ENCODE assay signal across 16 cellular contexts in genomic region chr1:20587639-20588017, GRCh38. TPM values are rescaled to one million over a fixed set of nuclear protein-coding genes. Genes with fewer than 3 reads are reported as not detected.
A peak's percentile ranks its signal among the peaks of the same experiment; 100 is the strongest.
DNase-seq lines count a peak whose midpoint lies in the region; ATAC-seq, FAIRE-seq and TF ChIP-seq lines count a peak whose summit lies in the region.
"Had no signal": no experiment of that assay in that cellular context is flagged by ENCODE, and none has a peak within 500 bp of the region (broad histone marks: within the 10 kb centered on the region; RNA-seq: fewer than 3 reads in every experiment).

No MANE protein-coding gene starts in this region.

- no peak for DNase-seq in H54 (ENCODE audit: insufficient read length, low spot score)
- peak; percentile 72 for DNase-seq in RPMI7951 (ENCODE audit: low read depth)
- peak; percentile 38 for DNase-seq in fibroblast of villous mesenchyme (ENCODE audit: low read depth)
- DNase-seq in psoas muscle, result no peak
- no peak for DNase-seq in NCI-H82 (lab: John Stamatoyannopoulos, UW)
- no peak for DNase-seq in NCI-H1092 (lab: John Stamatoyannopoulos, UW)
- DNase-seq in mesothelial cell of epicardium (ENCODE audit: low spot score in 2 of 2, unreplicated experiment in 2 of 2), result no peak
- DNase-seq: activated T-cell treated with anti-CD3 and anti-CD28 coated beads, Interleukin-2, amount 50 U/mL, for 72 hours; CD4-positive, CD25-positive, alpha-beta regulatory T cell; head of caudate nucleus; NCI-H1048; NCI-H2227 treated with DMSO at 0.1 percent for 48 hours; nephron progenitor cell had no signal

- H3K4me3 Mint-ChIP-seq in mesothelial cell of epicardium, result no peak overlapping the region
- H3K4me3 Mint-ChIP-seq: activated T-cell treated with anti-CD3 and anti-CD28 coated beads, Interleukin-2, amount 50 U/mL, for 72 hours; CD4-positive, CD25-positive, alpha-beta regulatory T cell; nephron progenitor cell had no signal

- H3K27me3 ChIP-seq in psoas muscle (ENCODE audit: insufficient read depth in 3 of 3, low read length in 2 of 3), result peaks cover 0 to 36% (median 5%) of the 10 kb centered on the region in 3 donors

- H3K27ac Mint-ChIP-seq in mesothelial cell of epicardium, result no peak overlapping the region
- H3K27ac Mint-ChIP-seq: activated T-cell treated with anti-CD3 and anti-CD28 coated beads, Interleukin-2, amount 50 U/mL, for 72 hours; CD4-positive, CD25-positive, alpha-beta regulatory T cell; nephron progenitor cell had no signal

- no peaks in the 10 kb centered on the region for H3K9me3 ChIP-seq in psoas muscle

- FAIRE-seq in H54 (lab: Jason Lieb, UNC), result peak; percentile 85

- H3K36me3 ChIP-seq in psoas muscle (ENCODE audit: insufficient read depth in 1 of 2, low read depth in 1 of 2), result no peaks in the 10 kb centered on the region

- TF ChIP-seq CTCF in fibroblast of villous mesenchyme (IDR thresholded peaks at IDR 0.05; ENCODE audit: insufficient read depth, low read depth, low read length) (no peak), psoas muscle (IDR thresholded peaks at IDR 0.05) (no peak), mesothelial cell of epicardium (IDR thresholded peaks at IDR 0.05; ENCODE audit: unreplicated experiment) (no peak)

- ATAC-seq in psoas muscle (peak in 3 of 4 donors; percentile 41 to 55 (median 46)), HG03139 (IDR thresholded peaks at IDR 0.05; ENCODE audit: unreplicated experiment) (no peak)
- ATAC-seq: activated T-cell treated with anti-CD3 and anti-CD28 coated beads, Interleukin-2, amount 50 U/mL, for 72 hours; left lobe of liver had no signal

- peaks cover 31% of the 10 kb centered on the region for H3K27me3 Mint-ChIP-seq in mesothelial cell of epicardium (ENCODE audit: low read depth)

- H3K27ac ChIP-seq in psoas muscle, result no peak overlapping the region

- H3K36me3 Mint-ChIP-seq in mesothelial cell of epicardium, result no peaks in the 10 kb centered on the region
- H3K36me3 Mint-ChIP-seq: CD4-positive, CD25-positive, alpha-beta regulatory T cell had no signal

- TF ChIP-seq POLR2A in H54 (IDR thresholded peaks at IDR 0.05; ENCODE audit: low read depth, low read length), result no peak

- H3K4me3 ChIP-seq in fibroblast of villous mesenchyme (ENCODE audit: low read depth, low read length) (no peak overlapping the region), psoas muscle (no peak overlapping the region)

- peaks cover 22% of the 10 kb centered on the region for H3K4me1 Mint-ChIP-seq in mesothelial cell of epicardium

- H3K9me3 Mint-ChIP-seq in mesothelial cell of epicardium, result no peaks in the 10 kb centered on the region
- H3K9me3 Mint-ChIP-seq: activated T-cell treated with anti-CD3 and anti-CD28 coated beads, Interleukin-2, amount 50 U/mL, for 72 hours; nephron progenitor cell had no signal

- intact Hi-C loops in psoas muscle (cut with DNase I), result no loop called here

- H3K4me1 ChIP-seq in psoas muscle, result no peaks in the 10 kb centered on the region

- 34 to 46% (median 45%) methylated on average over 2 of the region's 2 CpGs for WGBS in psoas muscle, 3 donors

RNA-seq across cellular contexts. Expression of gene CDA, which starts 1.3 kb away (rescaled TPM):
- 23.9 and 24.9 TPM in 2 replicates for total RNA-seq in RPMI7951 (2014; rRNA removed; shearing (Covaris generic))
- total RNA-seq in fibroblast of villous mesenchyme (1.9 and 3.0 TPM in 2 replicates), psoas muscle (1 to 10 TPM; 1.0 to 2.0 (median 1.8) TPM), mesothelial cell of epicardium (0.64 to 1.5 TPM (median 0.94 TPM) in 3 replicates)
- polyA plus RNA-seq in psoas muscle, result 1 to 10 TPM; 1.2 to 2.5 (median 1.2) TPM
- total RNA-seq: activated T-cell treated with anti-CD3 and anti-CD28 coated beads, Interleukin-2, amount 50 U/mL, for 72 hours; CD4-positive, CD25-positive, alpha-beta regulatory T cell; T-helper 2 cell treated with Interferon-gamma antibody and Interleukin-4, amounts not matched to agents 100 ng/mL and 5 ng/mL, for 36 hours had no signal

RNA-seq across cellular contexts. Expression of gene FAM43B, which starts 35.3 kb away (rescaled TPM):
- total RNA-seq in RPMI7951 (2014; rRNA removed; shearing (Covaris generic)), result 0.10 TPM in 1 of 2 replicates, not detected in the other
- total RNA-seq in fibroblast of villous mesenchyme, result under 0.01 TPM in 1 of 2 replicates, not detected in the other
- total RNA-seq in psoas muscle, result 1 to 10 TPM in 1 of 4 donors, under 1 TPM in 3; 0.25 to 1.2 (median 0.56) TPM
- under 1 TPM; 0.05 to 0.74 (median 0.08) TPM for polyA plus RNA-seq in psoas muscle
- total RNA-seq in mesothelial cell of epicardium, result 0.59 to 0.78 TPM (median 0.74 TPM) in 3 replicates
- total RNA-seq: activated T-cell treated with anti-CD3 and anti-CD28 coated beads, Interleukin-2, amount 50 U/mL, for 72 hours; CD4-positive, CD25-positive, alpha-beta regulatory T cell; T-helper 2 cell treated with Interferon-gamma antibody and Interleukin-4, amounts not matched to agents 100 ng/mL and 5 ng/mL, for 36 hours had no signal
- polyA plus RNA-seq: CD4-positive, CD25-positive, alpha-beta regulatory T cell had no signal

RNA-seq across cellular contexts. Expression of gene PINK1, which starts 45.6 kb away (rescaled TPM):
- total RNA-seq in RPMI7951 (2014; rRNA removed; shearing (Covaris generic)), result 52.0 and 57.2 TPM in 2 replicates
- total RNA-seq in fibroblast of villous mesenchyme (61.3 and 64.4 TPM in 2 replicates), psoas muscle (100 to 1,000 TPM; 219 to 416 (median 390) TPM), mesothelial cell of epicardium (37.7 to 41.3 TPM (median 38.1 TPM) in 3 replicates)
- polyA plus RNA-seq in psoas muscle, result 100 to 1,000 TPM; 218 to 506 (median 276) TPM

Comparison
In these comparisons a context has a peak if more than half of its experiments do, and no peak if none do; other contexts are left out.
1. DNase-seq: peak in RPMI7951 (single experiment) and fibroblast of villous mesenchyme (single experiment); none in H54 (single experiment), psoas muscle (0 of 2), NCI-H82 (single experiment), NCI-H1092 (single experiment) and mesothelial cell of epicardium (0 of 2).